Comparison of ENCODE assay signal across 17 cellular contexts in genomic region chr20:17605131-17605660, GRCh38. TPM values are rescaled to one million over a fixed set of nuclear protein-coding genes. Genes with fewer than 3 reads are reported as not detected.
DNase-seq lines count a peak whose midpoint lies in the region; ATAC-seq and TF ChIP-seq lines count a peak whose summit lies in the region.
"Had no signal": no experiment of that assay in that cellular context is flagged by ENCODE, and none has a peak within 500 bp of the region (broad histone marks: within the 10 kb centered on the region; RNA-seq: fewer than 3 reads in every experiment).

No MANE protein-coding gene starts in this region.

- no peak overlapping the region for H3K4me2 ChIP-seq in mesenchymal stem cell (ENCODE audit: low read length, poor library complexity, severe bottlenecking)

- H3K27ac ChIP-seq in coronary artery (peak overlapping the region; percentile 52 to 66), mesenchymal stem cell (ENCODE audit: low read length, poor library complexity, severe bottlenecking) (peak overlapping the region; percentile 66)
- H3K27ac ChIP-seq: spleen had no signal

- 87% methylated on average over 5 of the region's 5 CpGs for WGBS in mesenchymal stem cell

- H3K4me1 Mint-ChIP-seq in stimulated activated memory B cell treated with anti-CD40 and anti-IgM and Interleukin-4, amounts not matched to agents 10 μg/mL and 1 μg/mL and 100 μg/mL, for 72 hours: peaks cover 10% of the 10 kb centered on the region

- H3K27me3 Mint-ChIP-seq in stimulated activated memory B cell treated with anti-CD40 and anti-IgM and Interleukin-4, amounts not matched to agents 10 μg/mL and 1 μg/mL and 100 μg/mL, for 72 hours: no peaks in the 10 kb centered on the region
- H3K27me3 Mint-ChIP-seq: CD4-positive, CD25-positive, alpha-beta regulatory T cell had no signal

- peak overlapping the region; percentile 27 for H3K27ac Mint-ChIP-seq in stimulated activated memory B cell treated with anti-CD40 and anti-IgM and Interleukin-4, amounts not matched to agents 10 μg/mL and 1 μg/mL and 100 μg/mL, for 72 hours

- no peak overlapping the region for H2AK5ac ChIP-seq in mesenchymal stem cell (ENCODE audit: low read length, severe bottlenecking)

- H3K14ac ChIP-seq in mesenchymal stem cell (ENCODE audit: low read length in 2 of 2): no peak overlapping the region

- H3K9ac ChIP-seq in mesenchymal stem cell (ENCODE audit: low read length): no peak overlapping the region

- H2BK120ac ChIP-seq in mesenchymal stem cell (ENCODE audit: low read depth, low read length): no peak overlapping the region

- no peak overlapping the region for H3K4me3 Mint-ChIP-seq in stimulated activated memory B cell treated with anti-CD40 and anti-IgM and Interleukin-4, amounts not matched to agents 10 μg/mL and 1 μg/mL and 100 μg/mL, for 72 hours
- H3K4me3 Mint-ChIP-seq: CD4-positive, CD25-positive, alpha-beta regulatory T cell had no signal

- H3K4me3 ChIP-seq in coronary artery (peak overlapping the region; percentile 24), mesenchymal stem cell (ENCODE audit: insufficient read depth in 1 of 2, low read depth in 1 of 2, low read length in 2 of 2) (no peak overlapping the region)
- H3K4me3 ChIP-seq: spleen had no signal

- H3K9me3 Mint-ChIP-seq in stimulated activated memory B cell treated with anti-CD40 and anti-IgM and Interleukin-4, amounts not matched to agents 10 μg/mL and 1 μg/mL and 100 μg/mL, for 72 hours: no peaks in the 10 kb centered on the region
- H3K9me3 Mint-ChIP-seq: CD4-positive, CD25-positive, alpha-beta regulatory T cell had no signal

- DNase-seq in SIG-M5 treated with dmso at 0.1 percent for 504 hours (lab: John Stamatoyannopoulos, UW; ENCODE audit: unreplicated experiment) (peak; percentile 57), SIG-M5 (lab: John Stamatoyannopoulos, UW) (no peak), coronary artery (ENCODE audit: low spot score) (no peak), mesenchymal stem cell (no peak), DMS114 treated with DMSO at 0.1 percent for 48 hours (lab: John Stamatoyannopoulos, UW; ENCODE audit: unreplicated experiment) (no peak), GM19240 (ENCODE audit: insufficient read length, low spot score) (no peak)
- DNase-seq: activated naive CD4-positive, alpha-beta T cell; CD4-positive, CD25-positive, alpha-beta regulatory T cell; hippocampal formation; mammary epithelial cell; NCI-H1436 treated with DMSO at 0.1 percent for 48 hours; NCI-H446 treated with DMSO at 0.1 percent for 48 hours; nucleus accumbens; spleen had no signal

- peaks cover 32% of the 10 kb centered on the region for H3K36me3 Mint-ChIP-seq in stimulated activated memory B cell treated with anti-CD40 and anti-IgM and Interleukin-4, amounts not matched to agents 10 μg/mL and 1 μg/mL and 100 μg/mL, for 72 hours

- H2BK15ac ChIP-seq in mesenchymal stem cell (ENCODE audit: low read depth, poor library complexity, severe bottlenecking): no peak overlapping the region

- peaks cover 11 to 84% of the 10 kb centered on the region in 2 experiments for H3K36me3 ChIP-seq in mesenchymal stem cell (ENCODE audit: control insufficient read depth in 1 of 2, insufficient read depth in 2 of 2, low read depth in 1 of 2, low read length in 2 of 2)

- H4K8ac ChIP-seq in mesenchymal stem cell (ENCODE audit: low read length): no peak overlapping the region

- no peak overlapping the region for H2AFZ ChIP-seq in mesenchymal stem cell (ENCODE audit: low read depth, low read length)

- H3K18ac ChIP-seq in mesenchymal stem cell (ENCODE audit: low read depth in 1 of 2, low read length in 2 of 2): no peak overlapping the region

- H3K4me1 ChIP-seq in mesenchymal stem cell (ENCODE audit: control insufficient read depth, insufficient read depth, low read depth, low read length): peaks cover 11% of the 10 kb centered on the region

- no peak overlapping the region for H2BK5ac ChIP-seq in mesenchymal stem cell (ENCODE audit: low read depth, low read length, poor library complexity, severe bottlenecking)

- H3K9me3 ChIP-seq in mesenchymal stem cell (ENCODE audit: control insufficient read depth, low read length): no peaks in the 10 kb centered on the region
- H3K9me3 ChIP-seq: spleen had no signal

- H2BK12ac ChIP-seq in mesenchymal stem cell (ENCODE audit: low read length in 2 of 2): no peak overlapping the region

- no peak for ATAC-seq in stimulated activated memory B cell treated with anti-CD40 and anti-IgM and Interleukin-4, amounts not matched to agents 10 μg/mL and 1 μg/mL and 100 μg/mL, for 72 hours
- ATAC-seq in GM21723 (IDR thresholded peaks at IDR 0.05; ENCODE audit: unreplicated experiment): no peak
- ATAC-seq: SK-N-SH treated with all-trans-retinoic acid at 6 μM for 48 hours had no signal

- no peak overlapping the region for H4K91ac ChIP-seq in mesenchymal stem cell (ENCODE audit: low read length)

- no peak overlapping the region for H3K4ac ChIP-seq in mesenchymal stem cell (ENCODE audit: low read depth in 1 of 2, low read length in 2 of 2)

- H3K79me1 ChIP-seq in mesenchymal stem cell (replicated peaks; ENCODE audit: low read length, poor library complexity, severe bottlenecking): peaks cover 1% of the 10 kb centered on the region

- H3K27me3 ChIP-seq in mesenchymal stem cell (ENCODE audit: control insufficient read depth in 1 of 2, insufficient read depth in 1 of 2, low read length in 2 of 2): no peaks in the 10 kb centered on the region
- H3K27me3 ChIP-seq: spleen had no signal

- H3K23ac ChIP-seq in mesenchymal stem cell (ENCODE audit: low read length in 2 of 2): no peak overlapping the region

- TF ChIP-seq CTCF in coronary artery (IDR thresholded peaks at IDR 0.05): no peak

RNA-seq across cellular contexts. Expression of gene DSTN, which starts 35.3 kb away (rescaled TPM):
- polyA plus RNA-seq in mesenchymal stem cell (2013, experiment 1 of 2): 931 TPM
- 914 TPM for polyA plus RNA-seq in mesenchymal stem cell (2013, experiment 2 of 2)
